Comparison of ENCODE assay signal across 14 cellular contexts in genomic region chr10:89536013-89536354, GRCh38. TPM values are rescaled to one million over a fixed set of nuclear protein-coding genes. Genes with fewer than 3 reads are reported as not detected.
A peak's percentile ranks its signal among the peaks of the same experiment; 100 is the strongest.
DNase-seq lines count a peak whose midpoint lies in the region; ATAC-seq and TF ChIP-seq lines count a peak whose summit lies in the region.
"Had no signal": no experiment of that assay in that cellular context is flagged by ENCODE, and none has a peak within 500 bp of the region (broad histone marks: within the 10 kb centered on the region; RNA-seq: fewer than 3 reads in every experiment).

No MANE protein-coding gene starts in this region.

- H3K4me1 ChIP-seq in endodermal cell (ENCODE audit: control insufficient read depth, insufficient read depth, low read length) (no peaks in the 10 kb centered on the region), right lobe of liver (peaks cover 0 to 11% (median 0%) of the 10 kb centered on the region in 4 donors), suprapubic skin (peaks cover 16% of the 10 kb centered on the region)

- no peak for DNase-seq in RWPE1 (ENCODE audit: low spot score)
- DNase-seq in endodermal cell, result no peak
- DNase-seq in right lobe of liver, result no peak
- DNase-seq in suprapubic skin (ENCODE audit: low spot score in 2 of 2), result no peak
- no peak for DNase-seq in RKO (ENCODE audit: low spot score)
- DNase-seq in stimulated activated naive CD4-positive, alpha-beta T cell treated with Interleukin-2 at 50 U/mL for 16 hours (lab: John Stamatoyannopoulos, UW), result no peak
- DNase-seq in DMS79 (lab: John Stamatoyannopoulos, UW), result no peak
- no peak for DNase-seq in activated T-cell treated with anti-CD3 and anti-CD28 coated beads, Interleukin-2, amount 50 U/mL, for 1 hour
- DNase-seq: activated B cell treated with CpG ODN at 0.5 μM for 24 hours; activated naive CD4-positive, alpha-beta T cell treated with anti-CD3 and anti-CD28 coated beads, Interleukin-2, amount 50 U/mL, for 16 hours; foreskin melanocyte; naive thymus-derived CD4-positive, alpha-beta T cell; NCI-H2029 had no signal

- TF ChIP-seq EP300 in suprapubic skin (IDR thresholded peaks at IDR 0.05), result no peak

- TF ChIP-seq POLR2A in right lobe of liver (IDR thresholded peaks at IDR 0.05), result no peak
- no peak for TF ChIP-seq POLR2A in suprapubic skin (IDR thresholded peaks at IDR 0.05)

- peaks cover 19% of the 10 kb centered on the region for H3K4me1 Mint-ChIP-seq in endodermal cell

- TF ChIP-seq CTCF in RWPE1 (conservative IDR thresholded peaks at IDR 0.05; ENCODE audit: low read depth) (no peak), endodermal cell (conservative IDR thresholded peaks at IDR 0.05) (no peak), right lobe of liver (IDR thresholded peaks at IDR 0.05) (no peak), suprapubic skin (IDR thresholded peaks at IDR 0.05) (no peak)

- 23 to 30% methylated on average over 13 to 16 of the region's 16 CpGs for WGBS in endodermal cell (ENCODE audit: insufficient coverage in 1 of 2, insufficient read length in 1 of 2), 2 experiments
- 23% methylated on average over 8 of the region's 16 CpGs for WGBS in right lobe of liver (ENCODE audit: insufficient coverage, low coverage, low lambda C conversion rate, missing lambda C conversion rate)
- 80% methylated on average over 3 of the region's 16 CpGs for WGBS in suprapubic skin

- H3K27ac ChIP-seq in RWPE1 (0 out of 2 replicates have a peak overlapping the region, but pooled peaks have one; percentile 8), endodermal cell (ENCODE audit: low read depth, low read length) (no peak overlapping the region), right lobe of liver (no peak overlapping the region), suprapubic skin (no peak overlapping the region)

- peak overlapping the region; percentile 34 for H3K27ac Mint-ChIP-seq in endodermal cell
- H3K27ac Mint-ChIP-seq: activated B cell treated with CpG ODN at 0.5 μM for 24 hours; naive thymus-derived CD4-positive, alpha-beta T cell had no signal

- no peaks in the 10 kb centered on the region for H3K9me3 ChIP-seq in endodermal cell (ENCODE audit: control insufficient read depth, low read length)
- H3K9me3 ChIP-seq in right lobe of liver, result no peaks in the 10 kb centered on the region
- H3K9me3 ChIP-seq in suprapubic skin, result no peaks in the 10 kb centered on the region

- peak overlapping the region; percentile 76 for H3K4me3 ChIP-seq in endodermal cell (ENCODE audit: low read length)
- peak overlapping the region; percentile 26 to 61 (median 52) for H3K4me3 ChIP-seq in right lobe of liver
- H3K4me3 ChIP-seq in suprapubic skin, result peak overlapping the region; percentile 51

- peaks cover 62% of the 10 kb centered on the region for H3K27me3 ChIP-seq in endodermal cell (ENCODE audit: control insufficient read depth, insufficient read depth, low read length, poor library complexity, severe bottlenecking)
- H3K27me3 ChIP-seq in right lobe of liver, result no peaks in the 10 kb centered on the region
- peaks cover 71% of the 10 kb centered on the region for H3K27me3 ChIP-seq in suprapubic skin

- H3K27me3 Mint-ChIP-seq in endodermal cell (ENCODE audit: insufficient read depth), result peaks cover 35% of the 10 kb centered on the region

- ATAC-seq in right lobe of liver, result no peak

- intact Hi-C loops in right lobe of liver (cut with DNase I), result no loop called here

- H3K36me3 Mint-ChIP-seq in endodermal cell (ENCODE audit: low read depth), result no peaks in the 10 kb centered on the region
- H3K36me3 Mint-ChIP-seq: naive thymus-derived CD4-positive, alpha-beta T cell had no signal

- H3K36me3 ChIP-seq in endodermal cell (ENCODE audit: control insufficient read depth, insufficient read depth, low read length), result no peaks in the 10 kb centered on the region
- H3K36me3 ChIP-seq in right lobe of liver, result no peaks in the 10 kb centered on the region
- H3K36me3 ChIP-seq in suprapubic skin, result no peaks in the 10 kb centered on the region

- no peak overlapping the region for H3K9ac ChIP-seq in endodermal cell (ENCODE audit: extremely low read depth, low read length, poor library complexity, severe bottlenecking)

- H3K9me3 Mint-ChIP-seq in endodermal cell, result no peaks in the 10 kb centered on the region
- H3K9me3 Mint-ChIP-seq: activated B cell treated with CpG ODN at 0.5 μM for 24 hours had no signal

- POLR2A ChIA-PET in RWPE1 (lab: Yijun Ruan, JAX; ENCODE audit: low non-redundant PET), result no interaction called here

- peak overlapping the region; percentile 61 for H3K4me3 Mint-ChIP-seq in endodermal cell
- H3K4me3 Mint-ChIP-seq: activated B cell treated with CpG ODN at 0.5 μM for 24 hours had no signal

- CTCF ChIA-PET in RWPE1 (lab: Yijun Ruan, JAX), result interaction anchor here (0.5 to 0.6 kb wide), 2 partner anchors 17 to 47 kb away, joined by 3 to 5 read pairs; no protein-coding TSS in a partner anchor

RNA-seq across cellular contexts. Expression of gene SLC16A12, which starts 0.6 kb away (rescaled TPM):
- 1 to 10 TPM in 1 of 2 donors, under 1 TPM in 1; 0.33 to 2.3 TPM for total RNA-seq in endodermal cell
- 0.11 TPM for polyA plus RNA-seq in endodermal cell (2013, experiment 1 of 2)
- polyA plus RNA-seq in endodermal cell (2013, experiment 2 of 2), result 0.12 TPM
- total RNA-seq in right lobe of liver, result 1 to 10 TPM in 2 of 6 experiments, under 1 TPM in 4; 0.20 to 6.1 (median 0.80) TPM
- 1 to 10 TPM in 2 of 4 donors, under 1 TPM in 2; 0.60 to 1.4 (median 1.0) TPM for total RNA-seq in suprapubic skin
- total RNA-seq: activated B cell treated with CpG ODN at 0.5 μM for 24 hours; naive thymus-derived CD4-positive, alpha-beta T cell; OCI-LY7 had no signal
- polyA plus RNA-seq: naive thymus-derived CD4-positive, alpha-beta T cell had no signal
